In the genomic region with DNA sequence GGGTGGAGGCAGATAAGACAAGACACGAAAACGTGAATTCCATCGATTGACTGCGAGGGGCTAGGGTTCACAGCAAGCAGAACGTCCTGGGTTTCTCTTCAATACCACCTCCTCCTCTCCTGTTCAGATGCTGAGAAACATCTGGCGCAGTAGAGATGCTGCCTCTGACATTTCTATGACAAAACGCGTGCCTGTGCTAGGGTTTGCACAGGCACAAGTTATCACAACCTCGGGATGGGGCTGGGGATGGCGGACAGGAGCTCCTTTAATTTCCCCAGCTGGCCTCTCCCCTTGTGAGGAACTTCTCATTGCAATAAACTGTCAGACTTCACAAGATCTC, we compare ENCODE assay signal across 8 cellular contexts.
A peak's percentile ranks its signal among the peaks of the same experiment; 100 is the strongest.
DNase-seq lines count a peak whose midpoint lies in the region; ATAC-seq and TF ChIP-seq lines count a peak whose summit lies in the region.

No MANE protein-coding gene starts in this region.

- ATAC-seq in HG03520 (IDR thresholded peaks at IDR 0.05; ENCODE audit: unreplicated experiment) (no peak), GM18520 (IDR thresholded peaks at IDR 0.05; ENCODE audit: unreplicated experiment) (no peak)

- no peaks in the 10 kb centered on the region for H3K9me2 ChIP-seq in GM23248 (ENCODE audit: insufficient read depth)

- no peaks in the 10 kb centered on the region for H4K20me1 ChIP-seq in GM23248 (ENCODE audit: insufficient read depth)

- peak overlapping the region; percentile 86 for H3K4me3 Mint-ChIP-seq in T-helper 2 cell treated with Interferon-gamma antibody and Interleukin-4, amounts not matched to agents 5 μg/mL and 100 μg/mL, for 36 hours

- peaks cover 25% of the 10 kb centered on the region for H3K27me3 Mint-ChIP-seq in T-helper 2 cell treated with Interferon-gamma antibody and Interleukin-4, amounts not matched to agents 5 μg/mL and 100 μg/mL, for 36 hours (ENCODE audit: low read depth)

- TF ChIP-seq EP300 in sigmoid colon (IDR thresholded peaks at IDR 0.05), result no peak

- H3K27me3 ChIP-seq in GM23248 (replicated peaks; ENCODE audit: insufficient read depth) (no peaks in the 10 kb centered on the region), sigmoid colon (no peaks in the 10 kb centered on the region)

- peak overlapping the region; percentile 28 for H3K27ac Mint-ChIP-seq in T-helper 2 cell treated with Interferon-gamma antibody and Interleukin-4, amounts not matched to agents 5 μg/mL and 100 μg/mL, for 36 hours

- TF ChIP-seq POLR2A in sigmoid colon (IDR thresholded peaks at IDR 0.05), result peak in 1 of 2 donors; percentile 9

- peak overlapping the region; percentile 70; the same call in 1 of the 2 replicates for H3K9ac ChIP-seq in GM23248

- in situ Hi-C loops in GM23248 (cut with MboI), result no loop called here

- H3K9me3 Mint-ChIP-seq in T-helper 2 cell treated with Interferon-gamma antibody and Interleukin-4, amounts not matched to agents 5 μg/mL and 100 μg/mL, for 36 hours, result no peaks in the 10 kb centered on the region

- no peaks in the 10 kb centered on the region for H3K79me2 ChIP-seq in GM23248 (ENCODE audit: insufficient read depth)

- TF ChIP-seq CTCF in foreskin fibroblast (IDR thresholded peaks at IDR 0.05; ENCODE audit: low read depth, low read length) (no peak), sigmoid colon (IDR thresholded peaks at IDR 0.05) (no peak)

- peak overlapping the region; percentile 83; the same call in 1 of the 2 replicates for H2AFZ ChIP-seq in GM23248

- H3K27ac ChIP-seq in GM23248 (no peak overlapping the region), sigmoid colon (peak overlapping the region; percentile 94 to 100 (median 98))

- no peaks in the 10 kb centered on the region for H3K4me1 ChIP-seq in GM23248 (ENCODE audit: insufficient read depth)
- peaks cover 0 to 28% (median 22%) of the 10 kb centered on the region in 4 donors for H3K4me1 ChIP-seq in sigmoid colon

- 30 to 39% methylated on average over 10 of the region's 10 CpGs for WGBS in GM23248 (ENCODE audit: low coverage in 1 of 2, low lambda C conversion rate in 2 of 2, missing lambda C conversion rate in 2 of 2), 2 experiments
- 6 to 37% methylated on average over 10 of the region's 10 CpGs for WGBS in sigmoid colon, 2 donors

- peak overlapping the region; percentile 94 for H3K4me2 ChIP-seq in GM23248 (ENCODE audit: unreplicated experiment)

- peaks cover 6% of the 10 kb centered on the region for H3K36me3 Mint-ChIP-seq in T-helper 2 cell treated with Interferon-gamma antibody and Interleukin-4, amounts not matched to agents 5 μg/mL and 100 μg/mL, for 36 hours (ENCODE audit: low read depth)

- DNase-seq in GM23248 (no peak), foreskin fibroblast (peak in 1 of 2 donors; percentile 58), sigmoid colon (no peak), SKM-1 treated with dmso at 0.1 percent for 144 hours (lab: John Stamatoyannopoulos, UW; ENCODE audit: unreplicated experiment) (no peak), NCI-H1694 treated with DMSO at 0.1 percent for 48 hours (lab: John Stamatoyannopoulos, UW) (no peak)
- DNase-seq in T-helper 2 cell treated with Interferon-gamma antibody and Interleukin-4, amounts not matched to agents 5 μg/mL and 100 μg/mL, for 36 hours (ENCODE audit: low spot score), result no peak

- no peaks in the 10 kb centered on the region for H3K9me3 ChIP-seq in GM23248 (ENCODE audit: low read depth)
- H3K9me3 ChIP-seq in sigmoid colon, result no peaks in the 10 kb centered on the region

- H3F3A ChIP-seq in GM23248 (ENCODE audit: insufficient read depth), result peaks cover 6% of the 10 kb centered on the region; the same call in 1 of the 2 replicates

- H3K4me3 ChIP-seq in GM23248 (peak overlapping the region; percentile 81), foreskin fibroblast (ENCODE audit: low read depth in 1 of 2, low read length in 2 of 2) (peak overlapping the region; percentile 60 to 85), sigmoid colon (peak overlapping the region; percentile 77 to 97 (median 88))

- H3K4me1 Mint-ChIP-seq in T-helper 2 cell treated with Interferon-gamma antibody and Interleukin-4, amounts not matched to agents 5 μg/mL and 100 μg/mL, for 36 hours (ENCODE audit: low read depth), result peaks cover 7% of the 10 kb centered on the region

- H3K36me3 ChIP-seq in GM23248 (ENCODE audit: low read depth) (no peaks in the 10 kb centered on the region), sigmoid colon (peaks cover 0 to 15% (median 7%) of the 10 kb centered on the region in 4 donors)

- intact Hi-C loops in sigmoid colon (cut with DNase I), result loop anchor here (5.0 to 10.0 kb wide), 2 partner anchors 102 to 270 kb away; partner anchors contain the start of gene SVIL
